In the genomic region with DNA sequence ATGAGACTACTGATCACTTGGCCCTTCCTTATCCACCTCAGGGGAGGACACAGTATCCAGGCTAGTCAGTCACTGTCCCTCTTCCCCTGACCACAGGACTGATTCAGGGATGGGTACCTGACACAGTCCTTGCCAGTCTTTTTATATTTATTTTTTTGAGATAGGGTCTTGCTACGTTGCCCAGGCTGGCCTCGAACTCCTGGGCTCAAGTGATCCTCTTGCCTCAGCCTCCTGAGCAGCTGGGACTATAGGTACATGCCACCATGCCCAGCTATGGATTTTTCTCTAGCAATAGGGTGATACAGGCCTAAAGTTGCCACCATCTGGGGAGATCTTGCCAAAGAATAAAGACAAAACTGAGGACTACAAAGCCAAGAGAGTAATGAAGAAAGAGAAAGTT, we compare ENCODE assay signal across 2 cellular contexts.
TF ChIP-seq lines count a peak whose summit lies in the region.

No MANE protein-coding gene starts in this region.

TF ChIP-seq in HepG2, 621 proteins besides CTCF, POLR2A, EP300 and RAD21:
- TF ChIP-seq ZFAT (CRISPR knock-in tag; conservative IDR thresholded peaks at IDR 0.05) (no peak), ZNF121 (CRISPR knock-in tag; IDR thresholded peaks at IDR 0.05) (0 out of 2 replicates have a peak, but pooled peaks have one; percentile 18), ATF7 (IDR thresholded peaks at IDR 0.05) (peak; percentile 88; the same call in 1 of the 2 replicates), ATF7 (CRISPR knock-in tag; IDR thresholded peaks at IDR 0.05) (no peak)
TF ChIP-seq in HepG2: peak in this region for 2.

TF ChIP-seq in WTC11, 78 proteins besides CTCF, POLR2A, EP300 and RAD21:
- no peak for TF ChIP-seq RORB (CRISPR knock-in tag; IDR thresholded peaks at IDR 0.05)
- peak; percentile 70; the same call in 1 of the 2 replicates for TF ChIP-seq ZNF121 (CRISPR knock-in tag; IDR thresholded peaks at IDR 0.05)
- no peak for TF ChIP-seq SOX15 (CRISPR knock-in tag; IDR thresholded peaks at IDR 0.05)
